1 cellular context compared by ENCODE assay signal in genomic region chr6:11172501-11173337, GRCh38.
TF ChIP-seq lines count a peak whose summit lies in the region.

No MANE protein-coding gene starts in this region.

TF ChIP-seq in K562, 482 proteins besides CTCF, POLR2A, EP300 and RAD21 (continued from another document):
- TF ChIP-seq DEAF1 (CRISPR knock-in tag; IDR thresholded peaks at IDR 0.05) = peak; percentile 56; the same call in 1 of the 2 replicates
- no peak for TF ChIP-seq NCOA1 (IDR thresholded peaks at IDR 0.05; ENCODE audit: low read depth)
- peak; percentile 78 for TF ChIP-seq SMC3 (conservative IDR thresholded peaks at IDR 0.05; ENCODE audit: insufficient read depth, low read depth, low read length)
- TF ChIP-seq HMBOX1 (IDR thresholded peaks at IDR 0.05) = no peak
- TF ChIP-seq HDAC1 (IDR thresholded peaks at IDR 0.05) = no peak
- no peak for TF ChIP-seq TCF7L2 (IDR thresholded peaks at IDR 0.05; ENCODE audit: low read depth, low read length)
- TF ChIP-seq MBD1 (CRISPR knock-in tag; IDR thresholded peaks at IDR 0.05) = no peak
- no peak for TF ChIP-seq PCBP1 (IDR thresholded peaks at IDR 0.05; ENCODE audit: low read depth, low read length, poor library complexity, severe bottlenecking)
- no peak for TF ChIP-seq RHOXF2B (CRISPR knock-in tag; conservative IDR thresholded peaks at IDR 0.05)
- no peak for TF ChIP-seq BDP1 (IDR thresholded peaks at IDR 0.05; ENCODE audit: insufficient read depth, insufficient read length)
- no peak for TF ChIP-seq RBM34 (IDR thresholded peaks at IDR 0.05; ENCODE audit: borderline replicate concordance, insufficient read depth, low read length)
- TF ChIP-seq ZNF212 (CRISPR knock-in tag; IDR thresholded peaks at IDR 0.05) = no peak
- TF ChIP-seq TRIM25 (IDR thresholded peaks at IDR 0.05; ENCODE audit: borderline replicate concordance) = no peak
- TF ChIP-seq NFATC3 (IDR thresholded peaks at IDR 0.05) = no peak
- no peak for TF ChIP-seq E2F6 (IDR thresholded peaks at IDR 0.05; ENCODE audit: borderline replicate concordance in 1 of 2, extremely low read depth in 1 of 2, insufficient read depth in 1 of 2, insufficient read length in 1 of 2, low read depth in 1 of 2, low read length in 1 of 2, poor library complexity in 1 of 2, severe bottlenecking in 1 of 2)
- no peak for TF ChIP-seq TRIM24 (IDR thresholded peaks at IDR 0.05)
- TF ChIP-seq PTRF (tag; IDR thresholded peaks at IDR 0.05) = no peak
- no peak for TF ChIP-seq ZNF224 (CRISPR knock-in tag; IDR thresholded peaks at IDR 0.05)
- 0 out of 2 replicates have a peak, but pooled peaks have one; percentile 32 for TF ChIP-seq PREB (CRISPR knock-in tag; IDR thresholded peaks at IDR 0.05)
- no peak for TF ChIP-seq GTF2B (IDR thresholded peaks at IDR 0.05; ENCODE audit: extremely low read depth, insufficient read length)
- no peak for TF ChIP-seq POLR2AphosphoS5 (IDR thresholded peaks at IDR 0.05; ENCODE audit: control insufficient read depth, insufficient read depth, low read depth, low read length)
- TF ChIP-seq FOS (IDR thresholded peaks at IDR 0.05; ENCODE audit: extremely low read depth, insufficient read length) = no peak
